36 cellular contexts compared by ENCODE assay signal in the genomic region with DNA sequence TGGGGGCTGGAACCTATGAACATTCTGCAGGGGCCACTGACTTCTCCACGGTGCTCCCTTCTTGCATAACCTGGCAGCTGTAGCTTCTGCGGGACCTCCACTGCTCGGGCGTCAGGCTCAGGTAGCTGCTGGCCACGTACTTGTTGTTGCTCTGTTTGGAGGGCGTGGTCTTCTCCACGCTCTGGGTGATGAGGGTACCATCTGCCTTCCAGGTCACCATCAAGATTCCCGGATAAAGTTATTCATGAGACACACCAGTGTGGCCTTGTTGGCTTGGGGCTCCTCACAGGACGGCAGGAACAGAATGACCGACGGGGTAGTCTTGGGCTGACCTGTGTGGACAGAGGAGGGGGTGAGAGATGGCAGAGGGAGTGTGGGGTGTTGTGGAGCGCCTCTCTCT. TPM values are rescaled to one million over a fixed set of nuclear protein-coding genes. Genes with fewer than 3 reads are reported as not detected.
"Had no signal": no experiment of that assay in that cellular context is flagged by ENCODE, and none has a peak within 500 bp of the region (broad histone marks: within the 10 kb centered on the region; RNA-seq: fewer than 3 reads in every experiment).

No MANE protein-coding gene starts in this region.

- H3K4me3 ChIP-seq: left ventricle myocardium inferior, lung, mucosa of descending colon, smooth muscle cell, suprapubic skin, thoracic aorta, tibial artery, vagina had no signal

- ATAC-seq: naive thymus-derived CD4-positive, alpha-beta T cell had no signal

- H3K4me1 ChIP-seq: left ventricle myocardium inferior, suprapubic skin, tibial artery, vagina had no signal

- DNase-seq: head of caudate nucleus; hypothalamus; immature natural killer cell; kidney; left ventricle myocardium inferior; mesendoderm; midbrain; mucosa of descending colon; naive thymus-derived CD4-positive, alpha-beta T cell; nucleus accumbens; right cardiac atrium; stimulated activated CD4-positive, alpha-beta T cell treated with anti-CD3 and anti-CD28 coated beads, Interleukin-1b, Interleukin-23, amount 100 ng/mL, for 48 hours; stimulated activated CD4-positive, alpha-beta T cell treated with anti-CD3 and anti-CD28 coated beads, Interleukin-2, amount 100 ng/mL, for 48 hours; stimulated activated CD4-positive, alpha-beta T cell treated with anti-CD3 and anti-CD28 coated beads, Interleukin-4, amount 100 ng/mL, for 4 hours; stimulated activated CD8-positive, alpha-beta memory T cell treated with anti-CD3 and anti-CD28 coated beads, Interleukin-4, amount 100 ng/mL, for 48 hours; stimulated activated naive B cell treated with anti-CD40 and anti-IgM and Interleukin-4, amounts not matched to agents 10 μg/mL and 1 μg/mL and 100 μg/mL, for 72 hours had no signal

- H3K27me3 ChIP-seq: suprapubic skin, tibial artery, vagina had no signal

- H3K36me3 ChIP-seq: left ventricle myocardium inferior, suprapubic skin, thoracic aorta, vagina had no signal

- H3K27ac Mint-ChIP-seq: immature natural killer cell; nephron; progenitor cell of endocrine pancreas; stimulated activated naive B cell treated with anti-CD40 and anti-IgM and Interleukin-4, amounts not matched to agents 10 μg/mL and 1 μg/mL and 100 μg/mL, for 72 hours; stimulated activated naive CD8-positive, alpha-beta T cell treated with anti-CD3 and anti-CD28 coated beads, Interleukin-15, Interleukin-2, amounts not matched to agents 100 ng/mL and 50 ng/mL, for 24 hours; type B pancreatic cell had no signal

- H3K9me3 ChIP-seq: left ventricle myocardium inferior, mucosa of descending colon, suprapubic skin, thoracic aorta, tibial artery, vagina had no signal

- H3K4me3 Mint-ChIP-seq: immature natural killer cell; naive thymus-derived CD4-positive, alpha-beta T cell; nephron; neural crest cell; stimulated activated naive B cell treated with anti-CD40 and anti-IgM and Interleukin-4, amounts not matched to agents 10 μg/mL and 1 μg/mL and 100 μg/mL, for 72 hours; stimulated activated naive CD8-positive, alpha-beta T cell treated with anti-CD3 and anti-CD28 coated beads, Interleukin-15, Interleukin-2, amounts not matched to agents 100 ng/mL and 50 ng/mL, for 24 hours; type B pancreatic cell had no signal

- H3K27ac ChIP-seq: left ventricle myocardium inferior, parathyroid adenoma, suprapubic skin, thoracic aorta, tibial artery, vagina had no signal

- H3K27me3 Mint-ChIP-seq: naive thymus-derived CD4-positive, alpha-beta T cell; progenitor cell of endocrine pancreas; stimulated activated naive B cell treated with anti-CD40 and anti-IgM and Interleukin-4, amounts not matched to agents 10 μg/mL and 1 μg/mL and 100 μg/mL, for 72 hours; stimulated activated naive CD8-positive, alpha-beta T cell treated with anti-CD3 and anti-CD28 coated beads, Interleukin-15, Interleukin-2, amounts not matched to agents 100 ng/mL and 50 ng/mL, for 24 hours; type B pancreatic cell had no signal

- H3K9me3 Mint-ChIP-seq: immature natural killer cell; nephron; neural crest cell; stimulated activated naive CD8-positive, alpha-beta T cell treated with anti-CD3 and anti-CD28 coated beads, Interleukin-15, Interleukin-2, amounts not matched to agents 100 ng/mL and 50 ng/mL, for 24 hours; type B pancreatic cell had no signal

- H3K4me1 Mint-ChIP-seq: immature natural killer cell; nephron; stimulated activated naive B cell treated with anti-CD40 and anti-IgM and Interleukin-4, amounts not matched to agents 10 μg/mL and 1 μg/mL and 100 μg/mL, for 72 hours had no signal

RNA-seq across cellular contexts. Expression of a gene that starts 6.5 kb away (rescaled TPM):
- total RNA-seq: left ventricle myocardium inferior, neural crest cell, smooth muscle cell, thoracic aorta, vagina had no signal
- polyA plus RNA-seq: immature natural killer cell; naive thymus-derived CD4-positive, alpha-beta T cell; smooth muscle cell had no signal

RNA-seq across cellular contexts. Expression of a gene that starts 52.2 kb away (rescaled TPM):
- total RNA-seq: left ventricle myocardium inferior, neural crest cell, osteocyte, pulmonary artery endothelial cell, renal cortical epithelial cell, right cardiac atrium, smooth muscle cell, subcutaneous adipose tissue, suprapubic skin, thoracic aorta, urinary bladder, vagina had no signal

RNA-seq across cellular contexts. Expression of a gene that starts 58.5 kb away (rescaled TPM):
- total RNA-seq: kidney, left ventricle myocardium inferior, lower leg skin, mucosa of descending colon, myocyte, neural crest cell, osteocyte, progenitor cell of endocrine pancreas, pulmonary artery endothelial cell, renal cortical epithelial cell, right cardiac atrium, skeletal muscle tissue, smooth muscle cell, subcutaneous adipose tissue, suprapubic skin, thoracic aorta, urinary bladder, vagina had no signal
- polyA plus RNA-seq: immature natural killer cell; naive thymus-derived CD4-positive, alpha-beta T cell; right cardiac atrium; smooth muscle cell; urinary bladder had no signal
